In the genomic region with DNA sequence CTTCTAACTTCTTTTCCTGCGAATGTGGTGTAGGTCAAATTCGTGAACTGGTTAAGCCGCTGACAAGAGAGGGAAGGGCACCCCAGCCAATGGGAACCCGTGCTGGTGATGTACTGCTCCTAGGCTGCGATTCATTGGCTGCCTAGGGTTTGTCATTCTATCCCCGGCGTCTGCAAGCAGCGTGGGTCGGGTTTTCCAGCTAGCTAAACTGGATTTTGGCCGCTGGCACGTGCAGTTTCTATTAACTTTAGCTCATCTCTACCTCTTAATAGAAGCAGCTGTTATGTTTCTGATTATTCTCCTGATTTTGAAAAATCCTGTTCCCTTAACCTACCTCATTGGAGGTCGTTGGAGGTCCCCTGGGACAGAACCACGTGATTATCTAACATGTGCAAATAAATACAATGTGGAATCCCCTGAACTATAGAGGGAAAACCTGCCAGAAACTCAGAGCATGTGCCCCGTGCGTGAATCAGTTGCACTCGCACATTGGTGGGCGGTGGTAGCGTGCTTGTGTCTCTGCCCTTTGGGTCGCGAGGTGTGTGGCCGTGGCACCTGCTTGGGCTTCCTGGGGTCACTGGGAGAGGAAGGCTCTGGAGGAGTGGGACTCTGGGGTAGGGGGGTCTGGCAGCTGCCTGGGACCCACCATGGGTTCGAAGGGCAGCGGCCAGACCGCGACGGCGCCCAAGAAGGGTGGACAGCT, we compare ENCODE assay signal across 8 cellular contexts. TPM values are rescaled to one million over a fixed set of nuclear protein-coding genes. Genes with fewer than 3 reads are reported as not detected.
A peak's percentile ranks its signal among the peaks of the same experiment; 100 is the strongest.
DNase-seq lines count a peak whose midpoint lies in the region; ATAC-seq and TF ChIP-seq lines count a peak whose summit lies in the region.

No MANE protein-coding gene starts in this region.

- peaks cover 0 to 3% (median 1%) of the 10 kb centered on the region in 3 donors for H3K27me3 Mint-ChIP-seq in CD14-positive monocyte (ENCODE audit: low read depth in 3 of 3)
- H3K27me3 Mint-ChIP-seq in endodermal cell (ENCODE audit: insufficient read depth) = no peaks in the 10 kb centered on the region

- H3K4me1 ChIP-seq in endodermal cell (ENCODE audit: control insufficient read depth, insufficient read depth, low read length) (peaks cover 4% of the 10 kb centered on the region), mesendoderm (ENCODE audit: control insufficient read depth, low read depth, low read length) (peaks cover 2% of the 10 kb centered on the region)

- no peak overlapping the region for H2BK15ac ChIP-seq in mesendoderm (replicated peaks; ENCODE audit: low read depth)

- H3K27ac ChIP-seq in HL-60 (replicated peaks) (peak overlapping the region; percentile 99), endodermal cell (ENCODE audit: low read depth, low read length) (peak overlapping the region; percentile 94), mesendoderm (ENCODE audit: low read depth, low read length) (peak overlapping the region; percentile 97)

- peak overlapping the region; percentile 1 for H4K8ac ChIP-seq in mesendoderm (ENCODE audit: low read depth, low read length)

- H3K27me3 ChIP-seq in HL-60 (ENCODE audit: insufficient read depth, poor library complexity, severe bottlenecking) = no peaks in the 10 kb centered on the region
- H3K27me3 ChIP-seq in endodermal cell (ENCODE audit: control insufficient read depth, insufficient read depth, low read length, poor library complexity, severe bottlenecking) = no peaks in the 10 kb centered on the region
- no peaks in the 10 kb centered on the region for H3K27me3 ChIP-seq in mesendoderm (ENCODE audit: insufficient read depth, low read length, poor library complexity)

- H3K9me3 Mint-ChIP-seq in CD14-positive monocyte (no peaks in the 10 kb centered on the region), endodermal cell (no peaks in the 10 kb centered on the region)

- TF ChIP-seq CTCF in CD14-positive monocyte (IDR thresholded peaks at IDR 0.05) = no peak
- TF ChIP-seq CTCF in HL-60 (IDR thresholded peaks at IDR 0.05; ENCODE audit: insufficient read depth, low read length) = no peak
- no peak for TF ChIP-seq CTCF in endodermal cell (conservative IDR thresholded peaks at IDR 0.05)

- peak overlapping the region; percentile 64 for H3K4me2 ChIP-seq in mesendoderm (ENCODE audit: low read length)

- WGBS in endodermal cell (ENCODE audit: insufficient coverage in 1 of 2, insufficient read length in 1 of 2), 2 experiments = 7 to 11% methylated on average over 14 to 27 of the region's 27 CpGs
- WGBS in mesendoderm (ENCODE audit: extremely low coverage, insufficient coverage, low lambda C conversion rate) = no CpG with 5 or more reads among the region's 27 CpGs

- H2AK5ac ChIP-seq in mesendoderm (ENCODE audit: low read length) = no peak overlapping the region

- H3K9ac ChIP-seq in endodermal cell (ENCODE audit: extremely low read depth, low read length, poor library complexity, severe bottlenecking) (peak overlapping the region; percentile 96), mesendoderm (ENCODE audit: low read length) (peak overlapping the region; percentile 94)

- ATAC-seq in GM19455 (IDR thresholded peaks at IDR 0.05; ENCODE audit: unreplicated experiment) = peak; percentile 58

- peak overlapping the region; percentile 75 for H3K23ac ChIP-seq in mesendoderm (ENCODE audit: low read length)

- peak overlapping the region; percentile 71 for H3K4ac ChIP-seq in mesendoderm (ENCODE audit: low read depth, low read length)

- H3K27ac Mint-ChIP-seq in CD14-positive monocyte = peak overlapping the region; percentile 97 to 100 (median 99)
- H3K27ac Mint-ChIP-seq in endodermal cell = peak overlapping the region; percentile 100

- peak overlapping the region; percentile 78 for H3K18ac ChIP-seq in mesendoderm (ENCODE audit: low read length)

- H3K4me3 Mint-ChIP-seq in CD14-positive monocyte (peak overlapping the region; percentile 87 to 95), endodermal cell (peak overlapping the region; percentile 83)

- H3K4me3 ChIP-seq in HL-60 (replicated peaks; ENCODE audit: insufficient read depth, low read length) (peak overlapping the region; percentile 46), endodermal cell (ENCODE audit: low read length) (peak overlapping the region; percentile 88), mesendoderm (ENCODE audit: low read length) (peak overlapping the region; percentile 72)

- H3K36me3 ChIP-seq in endodermal cell (ENCODE audit: control insufficient read depth, insufficient read depth, low read length) (no peaks in the 10 kb centered on the region), mesendoderm (ENCODE audit: control insufficient read depth, insufficient read depth, low read length) (no peaks in the 10 kb centered on the region)

- no peak overlapping the region for H2BK120ac ChIP-seq in mesendoderm (ENCODE audit: low read depth, low read length)

- no peak overlapping the region for H4K5ac ChIP-seq in mesendoderm (ENCODE audit: low read length)

- peaks cover 52% of the 10 kb centered on the region for H3K4me1 Mint-ChIP-seq in CD14-positive monocyte
- peaks cover 42% of the 10 kb centered on the region for H3K4me1 Mint-ChIP-seq in endodermal cell

- H2BK5ac ChIP-seq in mesendoderm (ENCODE audit: low read length) = no peak overlapping the region

- H3K56ac ChIP-seq in mesendoderm (ENCODE audit: low read length) = peak overlapping the region; percentile 96

- intact Hi-C loops in CD14-positive monocyte (cut with micrococcal nuclease) = loop anchor here (5.0 to 10.0 kb wide), 4 partner anchors 83 to 763 kb away; partner anchors contain the start of genes PCNX4 (in 2 of the 2), DHRS7 (in 1 of the 2), JKAMP (in 1 of the 2) and L3HYPDH (in 1 of the 2)

- peaks cover 18% of the 10 kb centered on the region for H3K79me2 ChIP-seq in mesendoderm (ENCODE audit: control insufficient read depth, insufficient read depth, low read length)

- peaks cover 0 to 6% of the 10 kb centered on the region in 2 donors for H3K36me3 Mint-ChIP-seq in CD14-positive monocyte
- H3K36me3 Mint-ChIP-seq in endodermal cell (ENCODE audit: low read depth) = no peaks in the 10 kb centered on the region

- DNase-seq in CD14-positive monocyte (ENCODE audit: low spot score) = peak; percentile 87
- DNase-seq in HL-60 (ENCODE audit: low read depth in 1 of 2, low spot score in 1 of 2) = peak; percentile 58 to 94
- peak; percentile 80 for DNase-seq in NK-92 treated with Interleukin-12 subunit alpha and Interleukin-12 subunit beta, amount 100 ng/mL, for 24 hours (lab: John Stamatoyannopoulos, UW)
- peak; percentile 58 for DNase-seq in activated CD8-positive, alpha-beta memory T cell treated with anti-CD3 and anti-CD28 coated beads, Interleukin-2, amount 50 U/mL, for 1 hour (ENCODE audit: extremely low read depth)
- DNase-seq in endodermal cell = peak; percentile 95
- DNase-seq in mesendoderm = peak; percentile 96
- DNase-seq in stimulated activated CD8-positive, alpha-beta memory T cell treated with anti-CD3 and anti-CD28 coated beads, Interleukin-12 subunit alpha, Interleukin-12 subunit beta, amount 100 ng/mL, for 4 hours (ENCODE audit: low read depth) = peak; percentile 59

- H3K79me1 ChIP-seq in mesendoderm (ENCODE audit: low read length) = no peaks in the 10 kb centered on the region

- no peaks in the 10 kb centered on the region for H3K9me3 ChIP-seq in endodermal cell (ENCODE audit: control insufficient read depth, low read length)

RNA-seq across cellular contexts. Expression of gene PPM1A, which starts 0.9 kb away (rescaled TPM):
- polyA plus RNA-seq in CD14-positive monocyte = 10 to 100 TPM; 18.4 to 21.5 TPM
- total RNA-seq in endodermal cell = 10 to 100 TPM; 38.9 to 42.9 TPM
- polyA plus RNA-seq in endodermal cell (2013, experiment 1 of 2) = 27.4 TPM
- 26.6 TPM for polyA plus RNA-seq in endodermal cell (2013, experiment 2 of 2)
- 34.3 TPM for polyA plus RNA-seq in mesendoderm (2013, experiment 1 of 2)
- 35.4 TPM for polyA plus RNA-seq in mesendoderm (2013, experiment 2 of 2)

Comparison
In these comparisons a context has a peak if more than half of its experiments do, and no peak if none do; other contexts are left out.
1. Peak in every context shown above with its lines: DNase-seq, ATAC-seq, H3K4me3 ChIP-seq and H3K27ac ChIP-seq.